In the genomic region with DNA sequence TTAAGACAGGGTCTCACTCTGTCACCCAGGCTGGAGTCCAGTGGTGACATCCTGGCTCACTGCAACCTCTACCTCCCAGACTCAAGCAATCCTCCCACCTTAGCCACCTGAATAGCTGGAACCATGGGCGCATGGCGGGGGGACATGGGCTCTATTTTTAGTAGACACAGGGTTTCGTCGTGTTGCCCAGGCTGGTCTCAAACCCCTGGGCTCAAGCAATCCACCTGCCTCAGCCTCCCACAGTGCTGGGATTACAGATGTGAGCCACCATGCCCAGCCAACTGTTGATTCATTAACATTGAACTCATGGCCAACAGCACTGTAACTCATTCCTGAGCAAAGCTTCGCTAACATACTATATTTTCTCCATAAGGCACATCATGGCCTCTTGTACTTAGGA, we compare ENCODE assay signal across 1 cellular context.
TF ChIP-seq lines count a peak whose summit lies in the region.

No MANE protein-coding gene starts in this region.

TF ChIP-seq in GM12878, 131 proteins besides CTCF, POLR2A, EP300 and RAD21:
- TF ChIP-seq POLR2AphosphoS5 (IDR thresholded peaks at IDR 0.05; ENCODE audit: low read length) = 0 out of 2 replicates have a peak, but pooled peaks have one; percentile 10
